Comparison of ENCODE assay signal across 12 cellular contexts in the genomic region with DNA sequence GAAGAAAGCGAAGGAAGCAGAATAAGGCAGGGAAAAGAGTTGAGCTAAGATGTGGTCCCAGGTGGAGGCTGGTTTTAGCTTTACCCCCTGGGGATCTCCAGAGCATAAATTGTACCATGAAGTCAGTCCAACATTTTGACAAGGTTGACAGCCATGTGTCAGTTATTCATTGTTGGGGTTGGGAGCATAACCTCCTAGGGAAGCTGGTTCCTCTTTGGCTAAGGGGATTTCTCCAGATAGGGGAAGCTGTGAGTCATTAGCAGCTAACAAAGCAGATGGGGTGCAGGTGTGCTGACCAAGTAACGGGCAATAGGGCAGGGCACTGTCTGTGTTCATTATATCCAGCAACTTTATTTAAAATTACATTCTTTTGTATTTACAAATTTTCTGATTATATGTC.
DNase-seq lines count a peak whose midpoint lies in the region; ATAC-seq, FAIRE-seq and TF ChIP-seq lines count a peak whose summit lies in the region.
"Had no signal": no experiment of that assay in that cellular context is flagged by ENCODE, and none has a peak within 500 bp of the region (broad histone marks: within the 10 kb centered on the region; RNA-seq: fewer than 3 reads in every experiment).

No MANE protein-coding gene starts in this region.

- H3K4me3 Mint-ChIP-seq in activated T-cell treated with anti-CD3 and anti-CD28 coated beads, Interleukin-2, amount 50 U/mL, for 24 hours, result no peak overlapping the region
- H3K4me3 Mint-ChIP-seq: CD14-positive monocyte; dendritic cell treated with granulocyte-macrophage colony-stimulating factor and Interleukin-4, amounts not matched to agents 40 ng/mL and 50 ng/mL, for 4 days had no signal

- peak; percentile 28 for DNase-seq in Daoy (ENCODE audit: low read depth)
- DNase-seq in M059J (ENCODE audit: low read depth), result peak; percentile 24
- no peak for DNase-seq in H1 (ENCODE audit: low read depth in 1 of 2, low spot score in 2 of 2)
- no peak for DNase-seq in activated T-cell treated with anti-CD3 and anti-CD28 coated beads, Interleukin-2, amount 50 U/mL, for 24 hours
- DNase-seq in Peyer's patch, result no peak
- DNase-seq in stimulated activated CD8-positive, alpha-beta memory T cell treated with anti-CD3 and anti-CD28 coated beads, Interleukin-4, amount 100 ng/mL, for 48 hours, result no peak
- DNase-seq in H7, result no peak
- DNase-seq: mucosa of descending colon, NCI-H82 had no signal

- H2BK120ac ChIP-seq in H1 (replicated peaks; ENCODE audit: low read depth, low read length), result no peak overlapping the region

- H3K9me3 Mint-ChIP-seq in activated T-cell treated with anti-CD3 and anti-CD28 coated beads, Interleukin-2, amount 50 U/mL, for 24 hours, result no peaks in the 10 kb centered on the region
- H3K9me3 Mint-ChIP-seq: dendritic cell treated with granulocyte-macrophage colony-stimulating factor and Interleukin-4, amounts not matched to agents 40 ng/mL and 50 ng/mL, for 4 days had no signal

- H3K4me3 ChIP-seq in H1 (ENCODE audit: extremely low read depth in 1 of 4, insufficient read depth in 2 of 4, low read depth in 3 of 4, low read length in 4 of 4) (no peak overlapping the region), Peyer's patch (no peak overlapping the region), H7 (ENCODE audit: insufficient read depth, low read depth, low read length) (no peak overlapping the region)
- H3K4me3 ChIP-seq: mucosa of descending colon had no signal

- H3K4ac ChIP-seq in H1 (replicated peaks; ENCODE audit: insufficient read length, low read depth, low read length), result no peak overlapping the region

- TF ChIP-seq CTCF in H1 (IDR thresholded peaks at IDR 0.05; ENCODE audit: control extremely low read depth in 1 of 3, insufficient read depth in 1 of 3, low read depth in 1 of 3, low read length in 3 of 3) (no peak), Peyer's patch (IDR thresholded peaks at IDR 0.05) (no peak)

- no peak for TF ChIP-seq EP300 in H1 (IDR thresholded peaks at IDR 0.05; ENCODE audit: borderline replicate concordance in 1 of 2, low read depth in 2 of 2, low read length in 2 of 2)

- POLR2A ChIA-PET in H1 (lab: Charles Lee; ENCODE audit: partially characterized antibody), result no interaction called here

- H4K20me1 ChIP-seq in H1 (replicated peaks in 1 of 2; ENCODE audit: control insufficient read depth in 1 of 2, insufficient read depth in 2 of 2, low read length in 2 of 2), result no peaks in the 10 kb centered on the region

- H2AK5ac ChIP-seq in H1 (ENCODE audit: low read depth, low read length), result no peak overlapping the region

- H3K36me3 Mint-ChIP-seq in activated T-cell treated with anti-CD3 and anti-CD28 coated beads, Interleukin-2, amount 50 U/mL, for 24 hours (ENCODE audit: low read depth), result no peaks in the 10 kb centered on the region
- H3K36me3 Mint-ChIP-seq: CD14-positive monocyte had no signal

- no peak overlapping the region for H2BK5ac ChIP-seq in H1 (ENCODE audit: low read depth, low read length)

- peaks cover 11% of the 10 kb centered on the region for H3K27me3 Mint-ChIP-seq in activated T-cell treated with anti-CD3 and anti-CD28 coated beads, Interleukin-2, amount 50 U/mL, for 24 hours
- H3K27me3 Mint-ChIP-seq: dendritic cell treated with granulocyte-macrophage colony-stimulating factor and Interleukin-4, amounts not matched to agents 40 ng/mL and 50 ng/mL, for 4 days had no signal

- peak; percentile 53 for ATAC-seq in GM21619 (IDR thresholded peaks at IDR 0.05; ENCODE audit: unreplicated experiment)
- ATAC-seq: mucosa of descending colon had no signal

- H3K4me1 Mint-ChIP-seq in activated T-cell treated with anti-CD3 and anti-CD28 coated beads, Interleukin-2, amount 50 U/mL, for 24 hours (ENCODE audit: low read depth), result no peaks in the 10 kb centered on the region

- H2BK15ac ChIP-seq in H1 (ENCODE audit: low read length), result no peak overlapping the region

- CTCF ChIA-PET in H1 (lab: Charles Lee; ENCODE audit: partially characterized antibody), result interaction anchor here (1.0 kb wide), 1 partner anchor 147 kb away, joined by 3 read pairs; no protein-coding TSS in a partner anchor

- H3K27me3 ChIP-seq in H1 (replicated peaks in 1 of 4; ENCODE audit: control insufficient read depth in 3 of 4, extremely low read depth in 1 of 4, insufficient read depth in 3 of 4, low read length in 3 of 4) (no peaks in the 10 kb centered on the region), Peyer's patch (no peaks in the 10 kb centered on the region), H7 (ENCODE audit: control insufficient read depth, insufficient read depth, low read length) (no peaks in the 10 kb centered on the region)

- no peak overlapping the region for H2BK12ac ChIP-seq in H1 (ENCODE audit: low read depth, low read length)

- no peak overlapping the region for H3K18ac ChIP-seq in H1 (ENCODE audit: extremely low read depth, low read length)

- FAIRE-seq in H1 (lab: Jason Lieb, UNC), result no peak

- H3K79me1 ChIP-seq in H1 (ENCODE audit: low read depth, low read length), result no peaks in the 10 kb centered on the region

- H3K36me3 ChIP-seq in H1 (ENCODE audit: control insufficient read depth in 2 of 4, insufficient read depth in 4 of 4, low read length in 3 of 4) (no peaks in the 10 kb centered on the region; a peak in 1 of 8 replicates), Peyer's patch (no peaks in the 10 kb centered on the region), H7 (replicated peaks; ENCODE audit: control insufficient read depth, insufficient read depth, low read length) (no peaks in the 10 kb centered on the region)

- WGBS in H1 (ENCODE audit: extremely low coverage in 1 of 2, insufficient coverage in 1 of 2, insufficient read length in 1 of 2, insufficient replicate concordance in 2 of 2, low coverage in 1 of 2, low lambda C conversion rate in 2 of 2, missing lambda C conversion rate in 1 of 2), 2 experiments, result 74% methylated on average over 2 of the region's 2 CpGs; no CpG with 5 or more reads in 1 of the 2 experiments

- no peak overlapping the region for H4K91ac ChIP-seq in H1 (replicated peaks; ENCODE audit: insufficient read length, low read length)

- H3K56ac ChIP-seq in H1 (replicated peaks; ENCODE audit: insufficient read length, low read depth, low read length), result no peak overlapping the region

- H3K9me3 ChIP-seq in H1 (ENCODE audit: insufficient read depth in 2 of 2, low read depth in 1 of 2, low read length in 1 of 2) (peaks cover 0 to 6% of the 10 kb centered on the region in 2 experiments; a peak in 2 of 4 replicates), Peyer's patch (no peaks in the 10 kb centered on the region)
- H3K9me3 ChIP-seq: mucosa of descending colon had no signal

- no peak overlapping the region for H3K4me2 ChIP-seq in H1 (ENCODE audit: insufficient read depth in 1 of 2, low read depth in 2 of 2, low read length in 2 of 2)

- no peak overlapping the region for H2BK20ac ChIP-seq in H1 (ENCODE audit: low read length)

- no peaks in the 10 kb centered on the region for H3K23me2 ChIP-seq in H1 (ENCODE audit: low read depth, low read length)

- H3K27ac ChIP-seq in H1 (ENCODE audit: low read depth, low read length) (no peak overlapping the region), Peyer's patch (no peak overlapping the region)

- no peak overlapping the region for H4K8ac ChIP-seq in H1 (ENCODE audit: extremely low read depth, insufficient read depth, low read length)

- H3K9ac ChIP-seq in H1 (replicated peaks in 1 of 4; ENCODE audit: extremely low read depth in 1 of 4, low read depth in 3 of 4, low read length in 3 of 4), result no peak overlapping the region

- TF ChIP-seq POLR2A in H1 (IDR thresholded peaks at IDR 0.05; ENCODE audit: control extremely low read depth in 1 of 2, low read depth in 2 of 2, low read length in 2 of 2) (no peak), Peyer's patch (IDR thresholded peaks at IDR 0.05) (no peak)

- H2AFZ ChIP-seq in H1 (ENCODE audit: low read length), result peak overlapping the region; percentile 23; the same call in 1 of the 2 replicates

- TF ChIP-seq RAD21 in H1 (IDR thresholded peaks at IDR 0.05 in 1 of 2, conservative IDR thresholded peaks at IDR 0.05 in 1 of 2; ENCODE audit: low read depth in 2 of 2, low read length in 2 of 2), result no peak

- H3K14ac ChIP-seq in H1 (ENCODE audit: insufficient read length), result no peak overlapping the region

- peaks cover 0 to 3% (median 1%) of the 10 kb centered on the region in 4 experiments; a peak in 3 of 7 replicates for H3K4me1 ChIP-seq in H1 (replicated peaks in 1 of 4; ENCODE audit: control insufficient read depth in 3 of 4, insufficient read depth in 4 of 4, low read length in 3 of 4)
- no peaks in the 10 kb centered on the region for H3K4me1 ChIP-seq in Peyer's patch

- H4K5ac ChIP-seq in H1 (ENCODE audit: insufficient read length, low read depth, low read length), result no peak overlapping the region

- no peaks in the 10 kb centered on the region for H3K79me2 ChIP-seq in H1 (ENCODE audit: control insufficient read depth in 1 of 2, insufficient read depth in 2 of 2, low read length in 2 of 2)

- H3K27ac Mint-ChIP-seq in activated T-cell treated with anti-CD3 and anti-CD28 coated beads, Interleukin-2, amount 50 U/mL, for 24 hours, result no peak overlapping the region
- H3K27ac Mint-ChIP-seq: CD14-positive monocyte; dendritic cell treated with granulocyte-macrophage colony-stimulating factor and Interleukin-4, amounts not matched to agents 40 ng/mL and 50 ng/mL, for 4 days had no signal

- no peak overlapping the region for H3K23ac ChIP-seq in H1 (ENCODE audit: insufficient read length)

TF ChIP-seq in H1, 55 proteins besides CTCF, POLR2A, EP300 and RAD21 (continues in another document):
- TF ChIP-seq BACH1 (IDR thresholded peaks at IDR 0.05; ENCODE audit: low read length) (no peak), TBP (IDR thresholded peaks at IDR 0.05; ENCODE audit: low read depth, low read length) (no peak), CBX5 (IDR thresholded peaks at IDR 0.05; ENCODE audit: low read depth, low read length) (no peak), ZNF274 (IDR thresholded peaks at IDR 0.05; ENCODE audit: borderline replicate concordance, extremely low read depth, low read length) (no peak), CEBPB (IDR thresholded peaks at IDR 0.05; ENCODE audit: low read depth, low read length) (no peak), HDAC6 (IDR thresholded peaks at IDR 0.05; ENCODE audit: low read depth, low read length) (no peak), CHD1 (IDR thresholded peaks at IDR 0.05; ENCODE audit: low read depth, low read length) (no peak), SIX5 (IDR thresholded peaks at IDR 0.05; ENCODE audit: low read depth, low read length) (no peak)
- TF ChIP-seq, protein P1, sequence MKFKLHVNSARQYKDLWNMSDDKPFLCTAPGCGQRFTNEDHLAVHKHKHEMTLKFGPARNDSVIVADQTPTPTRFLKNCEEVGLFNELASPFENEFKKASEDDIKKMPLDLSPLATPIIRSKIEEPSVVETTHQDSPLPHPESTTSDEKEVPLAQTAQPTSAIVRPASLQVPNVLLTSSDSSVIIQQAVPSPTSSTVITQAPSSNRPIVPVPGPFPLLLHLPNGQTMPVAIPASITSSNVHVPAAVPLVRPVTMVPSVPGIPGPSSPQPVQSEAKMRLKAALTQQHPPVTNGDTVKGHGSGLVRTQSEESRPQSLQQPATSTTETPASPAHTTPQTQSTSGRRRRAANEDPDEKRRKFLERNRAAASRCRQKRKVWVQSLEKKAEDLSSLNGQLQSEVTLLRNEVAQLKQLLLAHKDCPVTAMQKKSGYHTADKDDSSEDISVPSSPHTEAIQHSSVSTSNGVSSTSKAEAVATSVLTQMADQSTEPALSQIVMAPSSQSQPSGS (IDR thresholded peaks at IDR 0.05; ENCODE audit: low read length), result no peak

Comparison
In these comparisons a context has a peak if more than half of its experiments do, and no peak if none do; other contexts are left out.
1. DNase-seq: peak in Daoy (single experiment) and M059J (single experiment); none in H1 (0 of 2), activated T-cell treated with anti-CD3 and anti-CD28 coated beads, Interleukin-2, amount 50 U/mL, for 24 hours (single experiment), Peyer's patch (0 of 3), stimulated activated CD8-positive, alpha-beta memory T cell treated with anti-CD3 and anti-CD28 coated beads, Interleukin-4, amount 100 ng/mL, for 48 hours (single experiment) and H7 (single experiment).